ENCODE assay signal across 8 cellular contexts in the genomic region with DNA sequence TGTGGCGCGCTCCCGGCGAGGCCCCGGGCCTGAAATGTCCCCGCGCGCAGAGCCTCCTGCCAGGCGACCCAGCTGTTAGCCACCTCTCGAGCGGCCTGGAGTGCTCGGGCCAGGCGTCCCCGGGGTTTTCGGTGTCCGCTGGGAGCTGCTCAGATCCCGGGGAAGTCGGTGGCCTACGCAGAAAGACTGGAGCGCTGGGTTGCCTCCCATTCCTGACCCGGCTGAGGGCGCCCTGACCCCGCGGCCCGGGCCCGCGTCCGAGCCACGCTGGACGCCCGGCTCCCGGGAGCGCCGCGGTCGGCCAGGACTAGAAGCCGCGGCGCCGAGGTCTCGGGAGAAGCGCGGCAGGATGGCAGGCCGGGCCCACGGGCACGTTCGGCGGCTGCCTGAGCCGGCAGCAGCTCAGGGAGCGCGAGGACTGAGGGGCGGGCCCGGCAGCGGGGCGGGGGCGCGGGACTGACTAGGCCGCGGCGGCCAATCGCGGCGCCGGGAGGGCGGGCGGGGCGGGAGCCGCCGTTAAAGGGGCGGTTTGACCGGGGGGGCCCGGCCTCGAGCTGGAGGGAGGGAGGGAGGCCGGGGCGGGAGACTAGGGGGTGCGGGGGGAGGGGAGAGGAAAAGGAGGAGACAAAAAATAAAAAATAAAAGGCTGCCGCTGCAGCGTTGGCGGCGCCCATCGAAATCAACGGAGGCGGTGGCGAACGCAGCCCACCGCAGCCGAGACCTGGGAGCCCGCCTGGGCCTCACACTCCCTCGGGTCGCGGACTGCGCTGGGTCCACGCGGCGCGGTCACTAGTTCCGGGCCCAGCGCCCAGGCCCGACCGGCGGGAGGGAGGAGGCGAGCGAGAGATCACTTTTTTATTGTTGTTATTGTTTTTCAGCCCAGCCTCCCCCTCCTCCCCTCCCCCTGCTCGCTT. TPM values are rescaled to one million over a fixed set of nuclear protein-coding genes. Genes with fewer than 3 reads are reported as not detected.
A peak's percentile ranks its signal among the peaks of the same experiment; 100 is the strongest.
DNase-seq lines count a peak whose midpoint lies in the region; ATAC-seq and TF ChIP-seq lines count a peak whose summit lies in the region.
"Had no signal": no experiment of that assay in that cellular context is flagged by ENCODE, and none has a peak within 500 bp of the region (broad histone marks: within the 10 kb centered on the region; RNA-seq: fewer than 3 reads in every experiment).

No MANE protein-coding gene starts in this region.

- H3K4me3 Mint-ChIP-seq in activated T-helper 17 cell treated with anti-CD3 and anti-CD28 coated beads, Interleukin-2, amount 50 U/mL, for 72 hours: peak overlapping the region; percentile 11
- H3K4me3 Mint-ChIP-seq in osteocyte (ENCODE audit: unreplicated experiment): peak overlapping the region; percentile 79

- H3K27me3 Mint-ChIP-seq in activated T-helper 17 cell treated with anti-CD3 and anti-CD28 coated beads, Interleukin-2, amount 50 U/mL, for 72 hours: peaks cover 38% of the 10 kb centered on the region
- H3K27me3 Mint-ChIP-seq in osteocyte (ENCODE audit: unreplicated experiment): no peaks in the 10 kb centered on the region

- H3K9me3 ChIP-seq in NT2/D1 (ENCODE audit: insufficient read depth, low read length): no peaks in the 10 kb centered on the region

- H3K9me3 Mint-ChIP-seq in activated T-helper 17 cell treated with anti-CD3 and anti-CD28 coated beads, Interleukin-2, amount 50 U/mL, for 72 hours: peaks cover 3% of the 10 kb centered on the region
- H3K9me3 Mint-ChIP-seq in osteocyte (ENCODE audit: unreplicated experiment): no peaks in the 10 kb centered on the region

- H3K27me3 ChIP-seq in GM06990 (replicated peaks; ENCODE audit: control insufficient read depth, insufficient read depth, low read length): no peaks in the 10 kb centered on the region; the same call in 1 of the 2 replicates
- H3K27me3 ChIP-seq in NT2/D1 (ENCODE audit: insufficient read depth, insufficient read length): peaks cover 64% of the 10 kb centered on the region

- peak; percentile 67 for DNase-seq in GM06990 (ENCODE audit: extremely low read depth, insufficient read length)
- DNase-seq in NT2/D1 (ENCODE audit: low read depth, low spot score): no peak
- DNase-seq in fibroblast of pulmonary artery (ENCODE audit: low read depth): peak; percentile 64
- peak; percentile 97 for DNase-seq in osteocyte (ENCODE audit: extremely low spot score, unreplicated experiment)

- H3K4me3 ChIP-seq in GM06990 (replicated peaks; ENCODE audit: low read depth, low read length): peak overlapping the region; percentile 60
- H3K4me3 ChIP-seq in NT2/D1 (ENCODE audit: insufficient read length, low read depth): peak overlapping the region; percentile 55
- peak overlapping the region; percentile 44 for H3K4me3 ChIP-seq in fibroblast of pulmonary artery (replicated peaks; ENCODE audit: low read depth, low read length)

- no peak overlapping the region for H3K27ac Mint-ChIP-seq in activated T-helper 17 cell treated with anti-CD3 and anti-CD28 coated beads, Interleukin-2, amount 50 U/mL, for 72 hours
- H3K27ac Mint-ChIP-seq in osteocyte (ENCODE audit: unreplicated experiment): peak overlapping the region; percentile 94

- H3K4me1 Mint-ChIP-seq in activated T-helper 17 cell treated with anti-CD3 and anti-CD28 coated beads, Interleukin-2, amount 50 U/mL, for 72 hours: no peaks in the 10 kb centered on the region
- H3K4me1 Mint-ChIP-seq in osteocyte (ENCODE audit: unreplicated experiment): peaks cover 23% of the 10 kb centered on the region

- TF ChIP-seq CTCF in GM06990 (IDR thresholded peaks at IDR 0.05; ENCODE audit: insufficient read depth, low read length, poor library complexity, severe bottlenecking) (peak; percentile 6), fibroblast of pulmonary artery (IDR thresholded peaks at IDR 0.05; ENCODE audit: low read length, missing control alignments) (no peak), osteocyte (IDR thresholded peaks at IDR 0.05) (no peak)

- H3K9ac ChIP-seq in NT2/D1 (ENCODE audit: insufficient read length, low read depth): peak overlapping the region; percentile 72

- H3K36me3 Mint-ChIP-seq in activated T-helper 17 cell treated with anti-CD3 and anti-CD28 coated beads, Interleukin-2, amount 50 U/mL, for 72 hours (ENCODE audit: low read depth): peaks cover 15% of the 10 kb centered on the region
- H3K36me3 Mint-ChIP-seq in osteocyte (ENCODE audit: unreplicated experiment): peaks cover 23% of the 10 kb centered on the region

- ATAC-seq in HG02981 (IDR thresholded peaks at IDR 0.05; ENCODE audit: unreplicated experiment): peak; percentile 52
- ATAC-seq in activated T-helper 17 cell treated with anti-CD3 and anti-CD28 coated beads, Interleukin-2, amount 50 U/mL, for 72 hours (replicated peaks): peak; percentile 74
- no peak for ATAC-seq in HG02884 (IDR thresholded peaks at IDR 0.05; ENCODE audit: unreplicated experiment)

- H3K4me1 ChIP-seq in NT2/D1 (ENCODE audit: insufficient read depth, insufficient read length): no peaks in the 10 kb centered on the region

- H3K36me3 ChIP-seq in GM06990 (ENCODE audit: control insufficient read depth, insufficient read depth, low read length) (no peaks in the 10 kb centered on the region), NT2/D1 (ENCODE audit: insufficient read depth, insufficient read length, low read length) (no peaks in the 10 kb centered on the region)
- H3K36me3 ChIP-seq: neutrophil had no signal

RNA-seq across cellular contexts. Expression of a gene that starts 1.1 kb away (rescaled TPM):
- total RNA-seq in activated T-helper 17 cell treated with anti-CD3 and anti-CD28 coated beads, Interleukin-2, amount 50 U/mL, for 72 hours: under 1 TPM in 1 of 2 donors, not detected in 1; 0.84 TPM
- total RNA-seq in osteocyte: 177 and 196 TPM in 2 replicates

RNA-seq across cellular contexts. Expression of a gene that starts 8.9 kb away (rescaled TPM):
- under 1 TPM in 1 of 2 donors, not detected in 1; 0.04 TPM for total RNA-seq in activated T-helper 17 cell treated with anti-CD3 and anti-CD28 coated beads, Interleukin-2, amount 50 U/mL, for 72 hours
- total RNA-seq in osteocyte: 8.8 and 9.4 TPM in 2 replicates

Comparison
In these comparisons a context has a peak if more than half of its experiments do, and no peak if none do; other contexts are left out.
1. RNA of a gene that starts 1.1 kb away (total RNA-seq): 177 to 196 TPM in osteocyte; 0.84 TPM in activated T-helper 17 cell treated with anti-CD3 and anti-CD28 coated beads, Interleukin-2, amount 50 U/mL, for 72 hours; every median in the first group is over 10 times any median in the second.
2. Peak in every context shown above with its lines, with median percentiles within 50 percentile points of each other: H3K4me3 ChIP-seq.